ENCODE assay signal across 15 cellular contexts in the genomic region with DNA sequence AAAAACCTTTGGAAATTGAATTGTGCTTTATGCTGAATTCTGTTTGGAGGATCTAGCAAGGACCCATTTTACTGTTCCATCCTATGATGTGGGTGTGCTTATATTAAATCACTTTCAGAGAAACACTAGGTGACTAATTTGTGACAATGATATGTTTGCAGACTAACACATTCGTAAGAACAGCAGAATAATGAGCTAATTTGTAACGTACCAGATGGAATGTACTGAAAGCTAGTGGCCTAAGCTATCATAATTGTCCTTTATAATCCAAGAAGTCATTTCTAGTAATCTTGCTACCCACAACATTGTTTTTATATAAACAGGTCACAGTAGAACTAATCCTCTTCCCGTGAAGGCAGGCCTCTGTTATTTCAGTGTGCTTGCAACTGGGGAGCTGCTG.
DNase-seq lines count a peak whose midpoint lies in the region; FAIRE-seq lines count a peak whose summit lies in the region.
"Had no signal": no experiment of that assay in that cellular context is flagged by ENCODE, and none has a peak within 500 bp of the region (broad histone marks: within the 10 kb centered on the region; RNA-seq: fewer than 3 reads in every experiment).

No MANE protein-coding gene starts in this region.

- DNase-seq in Ammon's horn (ENCODE audit: low spot score): peak; percentile 46
- DNase-seq in HCEC 1CT: peak; percentile 43
- peak; percentile 65 for DNase-seq in renal cortical epithelial cell (ENCODE audit: low read depth)
- no peak for DNase-seq in stimulated activated naive CD4-positive, alpha-beta T cell (lab: John Stamatoyannopoulos, UW)
- no peak for DNase-seq in ureter (ENCODE audit: low spot score)
- no peak for DNase-seq in activated CD4-positive, alpha-beta memory T cell treated with anti-CD3 and anti-CD28 coated beads for 36 hours
- DNase-seq: ACHN, DMS153, GDM1, H7, NCI-H2029, NCI-H345, NCI-H524 treated with DMSO at 0.1 percent for 48 hours, Peyer's patch had no signal

- no peaks in the 10 kb centered on the region for H3K4me1 Mint-ChIP-seq in activated CD4-positive, alpha-beta memory T cell treated with anti-CD3 and anti-CD28 coated beads for 36 hours (ENCODE audit: low read depth)

- H3K27me3 Mint-ChIP-seq in activated CD4-positive, alpha-beta memory T cell treated with anti-CD3 and anti-CD28 coated beads for 36 hours: no peaks in the 10 kb centered on the region

- H3K9me3 Mint-ChIP-seq in activated CD4-positive, alpha-beta memory T cell treated with anti-CD3 and anti-CD28 coated beads for 36 hours: no peaks in the 10 kb centered on the region

- CTCF ChIA-PET in activated CD4-positive, alpha-beta memory T cell treated with anti-CD3 and anti-CD28 coated beads for 36 hours (lab: Charles Lee): no interaction called here

- H3K36me3 Mint-ChIP-seq in activated CD4-positive, alpha-beta memory T cell treated with anti-CD3 and anti-CD28 coated beads for 36 hours: no peaks in the 10 kb centered on the region

- intact Hi-C loops in activated CD4-positive, alpha-beta memory T cell treated with anti-CD3 and anti-CD28 coated beads for 36 hours (cut with micrococcal nuclease): no loop called here

- POLR2A ChIA-PET in activated CD4-positive, alpha-beta memory T cell treated with anti-CD3 and anti-CD28 coated beads for 36 hours (lab: Charles Lee): interaction anchor here (0.6 kb wide), 1 partner anchor 23 kb away, joined by 5 read pairs; no protein-coding TSS in a partner anchor

- H3K27ac Mint-ChIP-seq in activated CD4-positive, alpha-beta memory T cell treated with anti-CD3 and anti-CD28 coated beads for 36 hours: no peak overlapping the region

- FAIRE-seq in islet of Langerhans (lab: Jason Lieb, UNC): peak; percentile 56

- no peak overlapping the region for H3K4me3 Mint-ChIP-seq in activated CD4-positive, alpha-beta memory T cell treated with anti-CD3 and anti-CD28 coated beads for 36 hours

Comparison
In these comparisons a context has a peak if more than half of its experiments do, and no peak if none do; other contexts are left out.
1. DNase-seq: peak in Ammon's horn (single experiment), HCEC 1CT (single experiment) and renal cortical epithelial cell (single experiment); none in stimulated activated naive CD4-positive, alpha-beta T cell (0 of 6), ureter (single experiment) and activated CD4-positive, alpha-beta memory T cell treated with anti-CD3 and anti-CD28 coated beads for 36 hours (single experiment).